ENCODE assay signal across 32 cellular contexts in the genomic region with DNA sequence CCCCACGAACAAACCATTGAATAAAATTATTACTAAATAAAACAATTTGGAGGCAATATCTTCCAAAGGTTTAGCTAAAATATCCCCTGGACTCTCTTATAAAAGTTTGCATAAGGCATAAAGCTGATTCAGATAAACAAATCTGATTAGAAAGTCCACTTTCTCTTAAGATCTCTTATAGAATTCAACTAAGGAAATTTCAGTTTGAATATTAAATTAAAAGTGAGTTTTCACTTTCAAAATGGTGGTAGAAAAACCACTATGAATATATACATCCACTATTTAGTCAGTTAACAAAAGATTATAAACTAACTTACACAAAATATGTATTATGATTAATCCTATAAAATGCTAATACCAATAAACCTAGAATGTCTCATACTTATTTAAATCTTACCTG.
"Had no signal": no experiment of that assay in that cellular context is flagged by ENCODE, and none has a peak within 500 bp of the region (broad histone marks: within the 10 kb centered on the region; RNA-seq: fewer than 3 reads in every experiment).

No MANE protein-coding gene starts in this region.

- H3K27me3 ChIP-seq: cardiac muscle cell, esophagus squamous epithelium had no signal

- H3K9me3 ChIP-seq: breast epithelium, esophagus squamous epithelium had no signal

- DNase-seq: activated CD4-positive, alpha-beta memory T cell treated with anti-CD3 and anti-CD28 coated beads, Interleukin-2, amount 10 ng/mL, durations not matched to agents 7 days and 5 days; activated CD4-positive, alpha-beta T cell treated with anti-CD3 and anti-CD28 coated beads for 1 hour; activated CD4-positive, alpha-beta T cell treated with anti-CD3 and anti-CD28 coated beads for 4 hours; activated CD4-positive, alpha-beta T cell treated with anti-CD3 and anti-CD28 coated beads, Interleukin-2, amount 10 ng/mL, durations not matched to agents 7 days and 5 days; activated CD4-positive, alpha-beta T cell treated with anti-CD3 and anti-CD28 coated beads, Interleukin-2, amount 50 U/mL, for 4 hours; activated CD8-positive, alpha-beta memory T cell treated with anti-CD3 and anti-CD28 coated beads, Interleukin-2, amount 50 U/mL, for 48 hours; activated gamma-delta T cell; activated naive CD4-positive, alpha-beta T cell; activated naive CD4-positive, alpha-beta T cell treated with anti-CD3 and anti-CD28 coated beads, Interleukin-2, amount 10 ng/mL, durations not matched to agents 7 days and 5 days; activated naive CD8-positive, alpha-beta T cell treated with anti-CD3 and anti-CD28 coated beads, Interleukin-2, amount 10 ng/mL, durations not matched to agents 7 days and 5 days; activated T-cell treated with anti-CD3 and anti-CD28 coated beads for 4 hours; activated T-cell treated with anti-CD3 and anti-CD28 coated beads, Interleukin-2, amount 50 U/mL, for 24 hours; activated T-cell treated with anti-CD3 and anti-CD28 coated beads, Interleukin-2, amount 50 U/mL, for 72 hours; amygdala; aorta; central memory CD4-positive, alpha-beta T cell; cerebellar nuclear complex; dorsolateral prefrontal cortex; effector memory CD4-positive, alpha-beta T cell; endodermal cell; esophagus squamous epithelium; foreskin melanocyte; head of caudate nucleus; hippocampal formation; T-helper 2 cell had no signal

- H3K27ac ChIP-seq: breast epithelium, cardiac muscle cell, coronary artery, dorsolateral prefrontal cortex, epithelial cell of prostate, esophagus squamous epithelium, VCaP had no signal

- H3K4me1 ChIP-seq: breast epithelium, esophagus squamous epithelium had no signal

- H3K36me3 ChIP-seq: breast epithelium, cardiac muscle cell, esophagus squamous epithelium had no signal

- ATAC-seq: activated naive CD4-positive, alpha-beta T cell treated with anti-CD3 and anti-CD28 coated beads, Interleukin-2, amount 50 U/mL, for 72 hours; activated T-cell treated with anti-CD3 and anti-CD28 coated beads, Interleukin-2, amount 50 U/mL, for 72 hours; WTC11 had no signal

- H3K4me3 ChIP-seq: breast epithelium, cardiac muscle cell, coronary artery, dorsolateral prefrontal cortex, esophagus squamous epithelium had no signal
